In genomic region chr2:183759033-183759432, GRCh38 we compare ENCODE assay signal across 7 cellular contexts.
"Had no signal": no experiment of that assay in that cellular context is flagged by ENCODE, and none has a peak within 500 bp of the region (broad histone marks: within the 10 kb centered on the region; RNA-seq: fewer than 3 reads in every experiment).

No MANE protein-coding gene starts in this region.

- ATAC-seq: HepG2, K562 had no signal

- H3K27ac ChIP-seq: HL-60, KMS-11 had no signal

- H3K9ac ChIP-seq: KMS-11 had no signal

- H3K4me3 ChIP-seq: K562 had no signal

- DNase-seq: IMR-90, KBM-7, KG1 had no signal

- H3K4me2 ChIP-seq: KMS-11 had no signal
